In genomic region chr12:11652351-11653040, GRCh38 we compare ENCODE assay signal across 8 cellular contexts. TPM values are rescaled to one million over a fixed set of nuclear protein-coding genes. Genes with fewer than 3 reads are reported as not detected.
A peak's percentile ranks its signal among the peaks of the same experiment; 100 is the strongest.
DNase-seq lines count a peak whose midpoint lies in the region; ATAC-seq, FAIRE-seq and TF ChIP-seq lines count a peak whose summit lies in the region.

No MANE protein-coding gene starts in this region.

- TF ChIP-seq EP300 in H1 (IDR thresholded peaks at IDR 0.05; ENCODE audit: borderline replicate concordance in 1 of 2, low read depth in 2 of 2, low read length in 2 of 2) = no peak

- H2BK120ac ChIP-seq in H1 (replicated peaks; ENCODE audit: low read depth, low read length) = no peak overlapping the region

- no peak overlapping the region for H2BK15ac ChIP-seq in H1 (ENCODE audit: low read length)

- no peak overlapping the region; the same call in 1 of the 2 replicates for H3K18ac ChIP-seq in H1 (ENCODE audit: extremely low read depth, low read length)

- H3K79me1 ChIP-seq in H1 (ENCODE audit: low read depth, low read length) = peaks cover 8% of the 10 kb centered on the region

- TF ChIP-seq POLR2A in H1 (IDR thresholded peaks at IDR 0.05; ENCODE audit: control extremely low read depth in 1 of 2, low read depth in 2 of 2, low read length in 2 of 2) = no peak
- TF ChIP-seq POLR2A in vagina (IDR thresholded peaks at IDR 0.05) = no peak

- H3K36me3 ChIP-seq in H1 (ENCODE audit: control insufficient read depth in 2 of 4, insufficient read depth in 4 of 4, low read length in 3 of 4) = no peaks in the 10 kb centered on the region
- H3K36me3 ChIP-seq in mucosa of stomach (ENCODE audit: control insufficient read depth, insufficient read depth, low read length) = no peaks in the 10 kb centered on the region
- H3K36me3 ChIP-seq in vagina = no peaks in the 10 kb centered on the region
- H3K36me3 ChIP-seq in WERI-Rb-1 = no peaks in the 10 kb centered on the region

- H3K23ac ChIP-seq in H1 (ENCODE audit: insufficient read length) = no peak overlapping the region

- WGBS in H1 (ENCODE audit: extremely low coverage in 1 of 2, insufficient coverage in 1 of 2, insufficient read length in 1 of 2, insufficient replicate concordance in 2 of 2, low coverage in 1 of 2, low lambda C conversion rate in 2 of 2, missing lambda C conversion rate in 1 of 2), 2 experiments = 78% methylated on average over 16 of the region's 16 CpGs; no CpG with 5 or more reads in 1 of the 2 experiments

- H2BK5ac ChIP-seq in H1 (ENCODE audit: low read depth, low read length) = no peak overlapping the region

- H3K4me2 ChIP-seq in H1 (ENCODE audit: insufficient read depth in 1 of 2, low read depth in 2 of 2, low read length in 2 of 2) = peak overlapping the region; percentile 24 to 83

- peak overlapping the region; percentile 11; the same call in 1 of the 2 replicates for H2BK12ac ChIP-seq in H1 (ENCODE audit: low read depth, low read length)

- no peak overlapping the region for H3K56ac ChIP-seq in H1 (replicated peaks; ENCODE audit: insufficient read length, low read depth, low read length)

- no peak overlapping the region for H3K14ac ChIP-seq in H1 (ENCODE audit: insufficient read length)

- no peak for FAIRE-seq in H1 (lab: Jason Lieb, UNC)

- POLR2A ChIA-PET in H1 (lab: Charles Lee; ENCODE audit: partially characterized antibody) = interaction anchor here (0.5 kb wide), 1 partner anchor 359 kb away, joined by 3 read pairs; no protein-coding TSS in a partner anchor

- no peak overlapping the region for H3K27ac ChIP-seq in H1 (ENCODE audit: low read depth, low read length)
- H3K27ac ChIP-seq in vagina = peak overlapping the region; percentile 89
- no peak overlapping the region for H3K27ac ChIP-seq in WERI-Rb-1

- H3K9ac ChIP-seq in H1 (replicated peaks in 1 of 4; ENCODE audit: extremely low read depth in 1 of 4, low read depth in 3 of 4, low read length in 3 of 4) = no peak overlapping the region
- H3K9ac ChIP-seq in mucosa of stomach (ENCODE audit: low read length) = peak overlapping the region; percentile 94

- H4K8ac ChIP-seq in H1 (ENCODE audit: extremely low read depth, insufficient read depth, low read length) = no peak overlapping the region

- peak overlapping the region; percentile 25; the same call in 1 of the 2 replicates for H2AK5ac ChIP-seq in H1 (ENCODE audit: low read depth, low read length)

- no peak overlapping the region for H2AFZ ChIP-seq in H1 (ENCODE audit: low read length)

- H3K4me1 ChIP-seq in H1 (replicated peaks in 1 of 4; ENCODE audit: control insufficient read depth in 3 of 4, insufficient read depth in 4 of 4, low read length in 3 of 4) = peaks cover 5 to 25% (median 12%) of the 10 kb centered on the region in 4 experiments
- peaks cover 32% of the 10 kb centered on the region for H3K4me1 ChIP-seq in mucosa of stomach (ENCODE audit: control insufficient read depth, insufficient read depth, low read length)
- H3K4me1 ChIP-seq in vagina = peaks cover 54% of the 10 kb centered on the region

- no peak overlapping the region for H4K91ac ChIP-seq in H1 (replicated peaks; ENCODE audit: insufficient read length, low read length)

- no peaks in the 10 kb centered on the region for H3K27me3 ChIP-seq in H1 (replicated peaks in 1 of 4; ENCODE audit: control insufficient read depth in 3 of 4, extremely low read depth in 1 of 4, insufficient read depth in 3 of 4, low read length in 3 of 4)
- no peaks in the 10 kb centered on the region for H3K27me3 ChIP-seq in mucosa of stomach (ENCODE audit: control insufficient read depth, insufficient read depth, low read length)
- H3K27me3 ChIP-seq in vagina = no peaks in the 10 kb centered on the region
- no peaks in the 10 kb centered on the region for H3K27me3 ChIP-seq in WERI-Rb-1 (ENCODE audit: insufficient read depth, low read depth, severe bottlenecking)

- H3K23me2 ChIP-seq in H1 (ENCODE audit: low read depth, low read length) = peaks cover 6% of the 10 kb centered on the region

- peak overlapping the region; percentile 99 for H3K4me3 ChIP-seq in GM12865 (ENCODE audit: low read depth, low read length)
- no peak overlapping the region for H3K4me3 ChIP-seq in H1 (ENCODE audit: extremely low read depth in 1 of 4, insufficient read depth in 2 of 4, low read depth in 3 of 4, low read length in 4 of 4)
- H3K4me3 ChIP-seq in mucosa of stomach (ENCODE audit: low read length) = peak overlapping the region; percentile 9
- H3K4me3 ChIP-seq in vagina = peak overlapping the region; percentile 87 to 89
- no peak overlapping the region for H3K4me3 ChIP-seq in WERI-Rb-1 (ENCODE audit: low read depth, low read length)

- intact Hi-C loops in vagina (cut with DNase I) = loop anchor here (10.0 kb wide), 1 partner anchor 222 kb away; no protein-coding TSS in a partner anchor

- peak; percentile 26 for ATAC-seq in HG02759 (IDR thresholded peaks at IDR 0.05; ENCODE audit: unreplicated experiment)

- H3K9me3 ChIP-seq in H1 (ENCODE audit: insufficient read depth in 2 of 2, low read depth in 1 of 2, low read length in 1 of 2) = no peaks in the 10 kb centered on the region
- no peaks in the 10 kb centered on the region for H3K9me3 ChIP-seq in mucosa of stomach (ENCODE audit: control insufficient read depth, low read length)
- no peaks in the 10 kb centered on the region for H3K9me3 ChIP-seq in vagina
- H3K9me3 ChIP-seq in WERI-Rb-1 (ENCODE audit: severe bottlenecking) = no peaks in the 10 kb centered on the region

- no peak overlapping the region for H2BK20ac ChIP-seq in H1 (ENCODE audit: low read length)

- H3K79me2 ChIP-seq in H1 (ENCODE audit: control insufficient read depth in 1 of 2, insufficient read depth in 2 of 2, low read length in 2 of 2) = peaks cover 14 to 71% of the 10 kb centered on the region in 2 experiments

- H4K5ac ChIP-seq in H1 (ENCODE audit: insufficient read length, low read depth, low read length) = no peak overlapping the region

- peak; percentile 86 for DNase-seq in GM12865 (ENCODE audit: low read depth)
- peak; percentile 79 for DNase-seq in SIG-M5 treated with dmso at 0.1 percent for 504 hours (lab: John Stamatoyannopoulos, UW; ENCODE audit: unreplicated experiment)
- DNase-seq in H1 (ENCODE audit: low read depth in 1 of 2, low spot score in 2 of 2) = no peak
- DNase-seq in vagina (ENCODE audit: extremely low spot score in 2 of 2) = no peak
- no peak for DNase-seq in COLO668 (lab: John Stamatoyannopoulos, UW; ENCODE audit: unreplicated experiment)
- no peak for DNase-seq in WERI-Rb-1

- no peak overlapping the region for H3K4ac ChIP-seq in H1 (replicated peaks; ENCODE audit: insufficient read length, low read depth, low read length)

- CTCF ChIA-PET in H1 (lab: Charles Lee; ENCODE audit: partially characterized antibody) = no interaction called here

- H4K20me1 ChIP-seq in H1 (replicated peaks in 1 of 2; ENCODE audit: control insufficient read depth in 1 of 2, insufficient read depth in 2 of 2, low read length in 2 of 2) = no peaks in the 10 kb centered on the region

- TF ChIP-seq RAD21 in H1 (IDR thresholded peaks at IDR 0.05 in 1 of 2, conservative IDR thresholded peaks at IDR 0.05 in 1 of 2; ENCODE audit: low read depth in 2 of 2, low read length in 2 of 2) = no peak

- TF ChIP-seq CTCF in GM12865 (IDR thresholded peaks at IDR 0.05; ENCODE audit: insufficient read depth, low read depth, low read length, missing control alignments) = no peak
- no peak for TF ChIP-seq CTCF in H1 (IDR thresholded peaks at IDR 0.05; ENCODE audit: control extremely low read depth in 1 of 3, insufficient read depth in 1 of 3, low read depth in 1 of 3, low read length in 3 of 3)
- TF ChIP-seq CTCF in vagina (IDR thresholded peaks at IDR 0.05) = no peak
- no peak for TF ChIP-seq CTCF in WERI-Rb-1 (IDR thresholded peaks at IDR 0.05; ENCODE audit: low read depth, low read length)

TF ChIP-seq in H1, 55 proteins besides CTCF, POLR2A, EP300 and RAD21:
- no peak for TF ChIP-seq SAP30 (IDR thresholded peaks at IDR 0.05; ENCODE audit: insufficient read depth, insufficient replicate concordance, low read length)
- TF ChIP-seq POLR2AphosphoS5 (IDR thresholded peaks at IDR 0.05; ENCODE audit: low read depth, low read length) = no peak
- no peak for TF ChIP-seq ATF2 (IDR thresholded peaks at IDR 0.05; ENCODE audit: low read length)
- no peak for TF ChIP-seq YY1 (IDR thresholded peaks at IDR 0.05; ENCODE audit: low read depth, low read length)
- TF ChIP-seq SIX5 (IDR thresholded peaks at IDR 0.05; ENCODE audit: low read depth, low read length) = no peak
- no peak for TF ChIP-seq TBP (IDR thresholded peaks at IDR 0.05; ENCODE audit: low read depth, low read length)
- no peak for TF ChIP-seq BCL11A (IDR thresholded peaks at IDR 0.05; ENCODE audit: low read depth in 2 of 2, low read length in 2 of 2)

RNA-seq across cellular contexts. Expression of gene ETV6, which starts 3.0 kb away (rescaled TPM):
- total RNA-seq in H1 (2021; fragmentation: NEBNext Ultra II Directional; extraction: Animal tissue kit (Norgen Biotek cat#: 25700)) = 23.9 and 24.6 TPM in 2 replicates
- polyA plus RNA-seq in H1 (2011; rRNA removed) = 4.7 and 5.5 TPM in 2 replicates
- polyA plus RNA-seq in H1 (2011; cell fraction: cytosol; rRNA removed) = 4.5 TPM
- polyA plus RNA-seq in H1 (2011; cell fraction: nucleus; rRNA removed) = 7.4 TPM
- polyA plus RNA-seq in H1 (2012, experiment 1 of 2) = 6.5 to 9.8 TPM (median 8.0 TPM) in 4 replicates
- 2.1 TPM for polyA plus RNA-seq in H1 (2012, experiment 2 of 2)
- 14.5 TPM for polyA plus RNA-seq in H1 (2013, experiment 1 of 2)
- 14.1 TPM for polyA plus RNA-seq in H1 (2013, experiment 2 of 2)
- 14.5 and 14.8 TPM in 2 replicates for polyA minus RNA-seq in H1 (2011; rRNA and poly(A)+ RNA removed)
- polyA minus RNA-seq in H1 (2011; cell fraction: cytosol; rRNA and poly(A)+ RNA removed) = 9.9 TPM
- 22.1 TPM for polyA minus RNA-seq in H1 (2011; cell fraction: nucleus; rRNA and poly(A)+ RNA removed)
- 14.7 TPM for total RNA-seq in vagina

Comparison
In these comparisons a context has a peak if more than half of its experiments do, and no peak if none do; other contexts are left out.
1. DNase-seq: peak in GM12865 (single experiment) and SIG-M5 treated with dmso at 0.1 percent for 504 hours (single experiment); none in H1 (0 of 2), vagina (0 of 2), COLO668 (single experiment) and WERI-Rb-1 (single experiment).
2. H3K4me3 ChIP-seq: peak in GM12865 (single experiment), mucosa of stomach (single experiment) and vagina (2 of 2); none in H1 (0 of 4) and WERI-Rb-1 (single experiment).